8 cellular contexts compared by ENCODE assay signal in the genomic region with DNA sequence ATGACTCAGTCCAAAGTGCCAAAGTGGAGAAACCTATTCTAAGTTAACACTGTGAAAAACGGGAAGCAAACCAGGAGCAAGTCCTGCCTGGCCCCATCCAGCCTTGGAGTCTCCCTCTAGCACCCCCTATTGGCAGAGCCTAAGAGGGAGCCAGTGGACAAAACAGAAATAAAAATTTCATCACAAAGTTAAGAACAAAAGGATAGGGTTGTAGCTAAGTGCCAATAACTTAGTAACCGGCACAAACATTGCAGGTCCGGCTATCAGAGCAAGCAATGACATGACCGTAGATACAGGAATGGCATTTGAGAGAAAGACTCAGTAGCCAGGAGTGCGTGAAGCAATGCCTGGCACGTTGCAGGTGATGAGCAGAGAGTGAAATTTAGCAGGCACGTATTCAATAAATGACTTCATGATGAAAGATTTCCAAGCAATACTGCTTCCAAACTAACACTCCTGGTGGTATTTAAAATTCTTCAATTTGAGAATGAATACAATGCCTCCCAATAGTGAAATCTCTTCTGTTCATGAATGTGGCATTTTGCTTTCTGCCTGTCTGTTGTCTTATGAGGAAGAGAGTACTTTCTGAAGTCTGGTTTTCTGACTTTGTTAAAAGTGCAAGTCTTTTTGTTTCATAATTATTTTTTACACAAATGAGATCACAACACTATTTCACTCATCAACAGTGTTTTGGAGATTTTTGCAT.
DNase-seq lines count a peak whose midpoint lies in the region; ATAC-seq and TF ChIP-seq lines count a peak whose summit lies in the region.

No MANE protein-coding gene starts in this region.

- 61 to 66% methylated on average over 7 of the region's 7 CpGs for WGBS in tibial nerve, 2 donors

- no peaks in the 10 kb centered on the region for H3K27me3 ChIP-seq in tibial nerve

- ATAC-seq in natural killer cell treated with Interleukin-12 subunit alpha and Interleukin-12 subunit beta and Interleukin-15 and Interleukin-18, amount 100 ng/mL, for 72 hours, result no peak
- ATAC-seq in HG03565 (IDR thresholded peaks at IDR 0.05; ENCODE audit: unreplicated experiment), result no peak

- DNase-seq in AG09319 (ENCODE audit: extremely low read depth, low read depth) (no peak), GM20000 (ENCODE audit: low spot score) (peak; percentile 12), NB4 (ENCODE audit: low read depth) (peak; percentile 62), epithelial cell of proximal tubule (ENCODE audit: low read depth) (no peak), tibial nerve (ENCODE audit: low spot score in 2 of 2) (no peak)
- DNase-seq in T-helper 2 cell treated with Interferon-gamma antibody and Interleukin-4, amounts not matched to agents 5 μg/mL and 100 μg/mL, for 36 hours (ENCODE audit: low spot score), result no peak
- DNase-seq in natural killer cell treated with Interleukin-12 subunit alpha and Interleukin-12 subunit beta and Interleukin-15 and Interleukin-18, amount 100 ng/mL, for 72 hours (ENCODE audit: low spot score), result no peak

- H3K9me3 ChIP-seq in tibial nerve, result no peaks in the 10 kb centered on the region

- no peak for TF ChIP-seq EP300 in tibial nerve (IDR thresholded peaks at IDR 0.05)

- no peaks in the 10 kb centered on the region for H3K4me1 Mint-ChIP-seq in T-helper 2 cell treated with Interferon-gamma antibody and Interleukin-4, amounts not matched to agents 5 μg/mL and 100 μg/mL, for 36 hours (ENCODE audit: low read depth)
- no peaks in the 10 kb centered on the region for H3K4me1 Mint-ChIP-seq in natural killer cell treated with Interleukin-12 subunit alpha and Interleukin-12 subunit beta and Interleukin-15 and Interleukin-18, amount 100 ng/mL, for 72 hours (ENCODE audit: low read depth in 2 of 2)

- no peaks in the 10 kb centered on the region for H3K27me3 Mint-ChIP-seq in T-helper 2 cell treated with Interferon-gamma antibody and Interleukin-4, amounts not matched to agents 5 μg/mL and 100 μg/mL, for 36 hours (ENCODE audit: low read depth)
- no peaks in the 10 kb centered on the region for H3K27me3 Mint-ChIP-seq in natural killer cell treated with Interleukin-12 subunit alpha and Interleukin-12 subunit beta and Interleukin-15 and Interleukin-18, amount 100 ng/mL, for 72 hours

- no peak overlapping the region for H3K4me3 Mint-ChIP-seq in T-helper 2 cell treated with Interferon-gamma antibody and Interleukin-4, amounts not matched to agents 5 μg/mL and 100 μg/mL, for 36 hours
- H3K4me3 Mint-ChIP-seq in natural killer cell treated with Interleukin-12 subunit alpha and Interleukin-12 subunit beta and Interleukin-15 and Interleukin-18, amount 100 ng/mL, for 72 hours, result no peak overlapping the region

- no peaks in the 10 kb centered on the region for H3K9me3 Mint-ChIP-seq in T-helper 2 cell treated with Interferon-gamma antibody and Interleukin-4, amounts not matched to agents 5 μg/mL and 100 μg/mL, for 36 hours
- H3K9me3 Mint-ChIP-seq in natural killer cell treated with Interleukin-12 subunit alpha and Interleukin-12 subunit beta and Interleukin-15 and Interleukin-18, amount 100 ng/mL, for 72 hours, result no peaks in the 10 kb centered on the region

- no peak overlapping the region for H3K27ac Mint-ChIP-seq in T-helper 2 cell treated with Interferon-gamma antibody and Interleukin-4, amounts not matched to agents 5 μg/mL and 100 μg/mL, for 36 hours
- no peak overlapping the region for H3K27ac Mint-ChIP-seq in natural killer cell treated with Interleukin-12 subunit alpha and Interleukin-12 subunit beta and Interleukin-15 and Interleukin-18, amount 100 ng/mL, for 72 hours

- H3K36me3 ChIP-seq in tibial nerve, result no peaks in the 10 kb centered on the region

- TF ChIP-seq POLR2A in NB4 (IDR thresholded peaks at IDR 0.05; ENCODE audit: extremely low read depth, insufficient read length), result no peak
- no peak for TF ChIP-seq POLR2A in tibial nerve (IDR thresholded peaks at IDR 0.05)

- H3K36me3 Mint-ChIP-seq in T-helper 2 cell treated with Interferon-gamma antibody and Interleukin-4, amounts not matched to agents 5 μg/mL and 100 μg/mL, for 36 hours (ENCODE audit: low read depth), result no peaks in the 10 kb centered on the region
- no peaks in the 10 kb centered on the region for H3K36me3 Mint-ChIP-seq in natural killer cell treated with Interleukin-12 subunit alpha and Interleukin-12 subunit beta and Interleukin-15 and Interleukin-18, amount 100 ng/mL, for 72 hours

- H3K4me3 ChIP-seq in NB4 (ENCODE audit: low read depth, low read length) (no peak overlapping the region), epithelial cell of proximal tubule (ENCODE audit: low read depth, low read length) (no peak overlapping the region), tibial nerve (no peak overlapping the region)

- no peaks in the 10 kb centered on the region for H3K4me1 ChIP-seq in tibial nerve

- H3K27ac ChIP-seq in tibial nerve, result no peak overlapping the region

- peak; percentile 26 for TF ChIP-seq CTCF in AG09319 (IDR thresholded peaks at IDR 0.05; ENCODE audit: low read depth, low read length)
- no peak for TF ChIP-seq CTCF in GM20000 (IDR thresholded peaks at IDR 0.05; ENCODE audit: extremely low read depth, missing control alignments)
- TF ChIP-seq CTCF in NB4 (IDR thresholded peaks at IDR 0.05; ENCODE audit: low read depth, low read length), result peak; percentile 86
- TF ChIP-seq CTCF in epithelial cell of proximal tubule (conservative IDR thresholded peaks at IDR 0.05; ENCODE audit: low read depth, low read length), result peak; percentile 68
- TF ChIP-seq CTCF in tibial nerve (IDR thresholded peaks at IDR 0.05), result peak in 3 of 5 experiments; percentile 13 to 30 (median 15)

Comparison
In these comparisons a context has a peak if more than half of its experiments do, and no peak if none do; other contexts are left out.
1. DNase-seq: peak in GM20000 (single experiment) and NB4 (single experiment); none in AG09319 (single experiment), epithelial cell of proximal tubule (single experiment), tibial nerve (0 of 2), T-helper 2 cell treated with Interferon-gamma antibody and Interleukin-4, amounts not matched to agents 5 μg/mL and 100 μg/mL, for 36 hours (single experiment) and natural killer cell treated with Interleukin-12 subunit alpha and Interleukin-12 subunit beta and Interleukin-15 and Interleukin-18, amount 100 ng/mL, for 72 hours (single experiment).